1 cellular context compared by ENCODE assay signal in genomic region chr21:35908311-35909078, GRCh38.
TF ChIP-seq lines count a peak whose summit lies in the region.

No MANE protein-coding gene starts in this region.

TF ChIP-seq in HepG2, 621 proteins besides CTCF, POLR2A, EP300 and RAD21 (continued from another document):
- TF ChIP-seq, protein P1, sequence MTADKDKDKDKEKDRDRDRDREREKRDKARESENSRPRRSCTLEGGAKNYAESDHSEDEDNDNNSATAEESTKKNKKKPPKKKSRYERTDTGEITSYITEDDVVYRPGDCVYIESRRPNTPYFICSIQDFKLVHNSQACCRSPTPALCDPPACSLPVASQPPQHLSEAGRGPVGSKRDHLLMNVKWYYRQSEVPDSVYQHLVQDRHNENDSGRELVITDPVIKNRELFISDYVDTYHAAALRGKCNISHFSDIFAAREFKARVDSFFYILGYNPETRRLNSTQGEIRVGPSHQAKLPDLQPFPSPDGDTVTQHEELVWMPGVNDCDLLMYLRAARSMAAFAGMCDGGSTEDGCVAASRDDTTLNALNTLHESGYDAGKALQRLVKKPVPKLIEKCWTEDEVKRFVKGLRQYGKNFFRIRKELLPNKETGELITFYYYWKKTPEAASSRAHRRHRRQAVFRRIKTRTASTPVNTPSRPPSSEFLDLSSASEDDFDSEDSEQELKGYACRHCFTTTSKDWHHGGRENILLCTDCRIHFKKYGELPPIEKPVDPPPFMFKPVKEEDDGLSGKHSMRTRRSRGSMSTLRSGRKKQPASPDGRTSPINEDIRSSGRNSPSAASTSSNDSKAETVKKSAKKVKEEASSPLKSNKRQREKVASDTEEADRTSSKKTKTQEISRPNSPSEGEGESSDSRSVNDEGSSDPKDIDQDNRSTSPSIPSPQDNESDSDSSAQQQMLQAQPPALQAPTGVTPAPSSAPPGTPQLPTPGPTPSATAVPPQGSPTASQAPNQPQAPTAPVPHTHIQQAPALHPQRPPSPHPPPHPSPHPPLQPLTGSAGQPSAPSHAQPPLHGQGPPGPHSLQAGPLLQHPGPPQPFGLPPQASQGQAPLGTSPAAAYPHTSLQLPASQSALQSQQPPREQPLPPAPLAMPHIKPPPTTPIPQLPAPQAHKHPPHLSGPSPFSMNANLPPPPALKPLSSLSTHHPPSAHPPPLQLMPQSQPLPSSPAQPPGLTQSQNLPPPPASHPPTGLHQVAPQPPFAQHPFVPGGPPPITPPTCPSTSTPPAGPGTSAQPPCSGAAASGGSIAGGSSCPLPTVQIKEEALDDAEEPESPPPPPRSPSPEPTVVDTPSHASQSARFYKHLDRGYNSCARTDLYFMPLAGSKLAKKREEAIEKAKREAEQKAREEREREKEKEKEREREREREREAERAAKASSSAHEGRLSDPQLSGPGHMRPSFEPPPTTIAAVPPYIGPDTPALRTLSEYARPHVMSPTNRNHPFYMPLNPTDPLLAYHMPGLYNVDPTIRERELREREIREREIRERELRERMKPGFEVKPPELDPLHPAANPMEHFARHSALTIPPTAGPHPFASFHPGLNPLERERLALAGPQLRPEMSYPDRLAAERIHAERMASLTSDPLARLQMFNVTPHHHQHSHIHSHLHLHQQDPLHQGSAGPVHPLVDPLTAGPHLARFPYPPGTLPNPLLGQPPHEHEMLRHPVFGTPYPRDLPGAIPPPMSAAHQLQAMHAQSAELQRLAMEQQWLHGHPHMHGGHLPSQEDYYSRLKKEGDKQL (CRISPR knock-in tag; IDR thresholded peaks at IDR 0.05; ENCODE audit: low read depth): no peak
- TF ChIP-seq DDIT3 (CRISPR knock-in tag; IDR thresholded peaks at IDR 0.05) (no peak), ATF3 (CRISPR knock-in tag; IDR thresholded peaks at IDR 0.05) (no peak), SIX4 (CRISPR knock-in tag; IDR thresholded peaks at IDR 0.05) (no peak), MAFK (conservative IDR thresholded peaks at IDR 0.05 in 1 of 2, IDR thresholded peaks at IDR 0.05 in 1 of 2; ENCODE audit: low read length in 2 of 2) (peak in 1 of 2 experiments; percentile 67; a peak in 2 of 4 replicates), ZNF567 (CRISPR knock-in tag; IDR thresholded peaks at IDR 0.05; ENCODE audit: borderline replicate concordance) (no peak)
